ENCODE assay signal across 15 cellular contexts in the genomic region with DNA sequence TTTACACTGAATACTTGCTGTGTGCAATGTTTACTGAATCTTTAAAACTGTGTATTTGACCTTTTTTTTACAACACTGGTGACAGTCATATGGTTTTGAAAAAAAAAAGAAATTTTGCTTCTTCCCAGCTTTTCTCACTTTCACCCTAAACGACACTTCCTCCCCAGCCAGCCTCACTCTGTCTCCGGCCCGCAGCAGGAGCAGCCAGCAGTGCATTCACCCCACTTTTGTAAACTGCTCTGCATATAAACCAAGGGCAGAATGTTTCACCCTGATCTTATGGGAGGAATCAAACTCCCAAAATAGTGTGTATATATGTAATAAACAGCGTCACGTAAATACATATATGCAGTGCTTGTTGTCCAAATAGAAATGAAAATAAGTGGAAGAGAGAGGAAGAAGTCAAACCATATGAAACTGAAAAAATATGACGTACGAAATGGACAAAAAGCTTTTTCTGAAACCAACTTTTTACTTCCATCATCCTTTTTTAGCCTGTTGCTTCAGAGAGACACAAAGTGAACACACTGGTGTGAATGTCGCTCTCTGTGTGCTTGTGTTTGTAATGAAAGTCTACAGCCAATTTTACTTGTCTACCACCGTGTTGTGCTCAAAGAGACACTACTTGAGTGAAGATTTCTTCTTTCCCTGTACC. TPM values are rescaled to one million over a fixed set of nuclear protein-coding genes. Genes with fewer than 3 reads are reported as not detected.
DNase-seq lines count a peak whose midpoint lies in the region; ATAC-seq and TF ChIP-seq lines count a peak whose summit lies in the region.
"Had no signal": no experiment of that assay in that cellular context is flagged by ENCODE, and none has a peak within 500 bp of the region (broad histone marks: within the 10 kb centered on the region; RNA-seq: fewer than 3 reads in every experiment).

No MANE protein-coding gene starts in this region.

- no peak overlapping the region for H3K4me2 ChIP-seq in HCT116 (ENCODE audit: low read length)
- H3K4me2 ChIP-seq: SK-N-SH had no signal

- no peak for TF ChIP-seq RAD21 in HCT116 (IDR thresholded peaks at IDR 0.05; ENCODE audit: low read depth)

- H3K27ac ChIP-seq in HCT116 (ENCODE audit: low read depth, low read length) (no peak overlapping the region), sigmoid colon (peak overlapping the region in 3 of 4 donors; percentile 15 to 69 (median 49)), caudate nucleus (ENCODE audit: low read depth, low read length) (no peak overlapping the region)
- H3K27ac ChIP-seq: gastroesophageal sphincter, thyroid gland had no signal

- 75 to 83% methylated on average over 9 of the region's 9 CpGs for WGBS in sigmoid colon, 2 donors

- no peaks in the 10 kb centered on the region for H3K27me3 ChIP-seq in HCT116 (ENCODE audit: insufficient read depth, low read length)
- H3K27me3 ChIP-seq in sigmoid colon = no peaks in the 10 kb centered on the region
- H3K27me3 ChIP-seq: dorsolateral prefrontal cortex, gastroesophageal sphincter, thyroid gland had no signal

- CTCF ChIA-PET in HCT116 (lab: Charles Lee) = no interaction called here

- TF ChIP-seq EP300 in sigmoid colon (IDR thresholded peaks at IDR 0.05) = no peak

- H3K4me1 ChIP-seq in HCT116 (ENCODE audit: control insufficient read depth in 1 of 2, insufficient read depth in 2 of 2, low read length in 2 of 2) (no peaks in the 10 kb centered on the region), sigmoid colon (peaks cover 0 to 36% (median 13%) of the 10 kb centered on the region in 4 donors)

- H3K79me2 ChIP-seq in HCT116 (ENCODE audit: insufficient read depth, low read length) = 0 out of 2 replicates have a peak, but pooled peaks cover 5% of the 10 kb centered on the region

- DNase-seq in HCT116 (ENCODE audit: low read depth, low spot score) (no peak), MV-4-11 (lab: John Stamatoyannopoulos, UW) (peak; percentile 66), sigmoid colon (no peak), DMS114 treated with DMSO at 0.1 percent for 48 hours (lab: John Stamatoyannopoulos, UW; ENCODE audit: unreplicated experiment) (no peak), DMS153 treated with DMSO at 0.1 percent for 48 hours (lab: John Stamatoyannopoulos, UW; ENCODE audit: unreplicated experiment) (no peak), caudate nucleus (lab: John Stamatoyannopoulos, UW) (no peak)
- DNase-seq: activated CD4-positive, alpha-beta T cell treated with anti-CD3 and anti-CD28 coated beads for 48 hours; COR-L47; dorsolateral prefrontal cortex; left colon; posterior cingulate gyrus; SK-N-SH; thyroid gland had no signal

- H2AFZ ChIP-seq in HCT116 (ENCODE audit: low read depth, low read length, poor library complexity, severe bottlenecking) = no peak overlapping the region

- POLR2A ChIA-PET in HCT116 (lab: Charles Lee) = no interaction called here

- no peak for TF ChIP-seq POLR2A in HCT116 (IDR thresholded peaks at IDR 0.05; ENCODE audit: borderline replicate concordance, extremely low read depth, insufficient read depth, insufficient read length)
- TF ChIP-seq POLR2A in sigmoid colon (IDR thresholded peaks at IDR 0.05) = no peak

- peaks cover 6 to 12% of the 10 kb centered on the region in 2 experiments; a peak in 1 of 4 replicates for H3K36me3 ChIP-seq in HCT116 (ENCODE audit: control insufficient read depth in 1 of 2, insufficient read depth in 2 of 2, low read length in 2 of 2)
- peaks cover 19 to 32% (median 21%) of the 10 kb centered on the region in 4 donors for H3K36me3 ChIP-seq in sigmoid colon

- H3K9me3 ChIP-seq in HCT116 (ENCODE audit: control insufficient read depth in 1 of 2, insufficient read depth in 1 of 2, low read depth in 1 of 2, low read length in 2 of 2) = no peaks in the 10 kb centered on the region
- no peaks in the 10 kb centered on the region for H3K9me3 ChIP-seq in sigmoid colon
- H3K9me3 ChIP-seq: gastroesophageal sphincter, SK-N-SH, thyroid gland had no signal

- peak; percentile 48 for ATAC-seq in GM18909 (IDR thresholded peaks at IDR 0.05; ENCODE audit: poor library complexity, unreplicated experiment)
- ATAC-seq in HCT116 = no peak
- ATAC-seq: gastroesophageal sphincter, left colon had no signal

- TSS peak; percentile 28 for BruUV-seq in HCT116 (replicated peaks; lab: Mats Ljungman, UMichigan)

- RAD21 ChIA-PET in HCT116 (lab: Charles Lee; ENCODE audit: low non-redundant PET in 1 of 2, low total read pairs in 2 of 2, uncharacterized antibody in 2 of 2, unreplicated experiment in 2 of 2) = no interaction called here

- no peak overlapping the region for H3K9ac ChIP-seq in HCT116 (ENCODE audit: low read length)
- H3K9ac ChIP-seq: SK-N-SH had no signal

- TF ChIP-seq CTCF in HCT116 (IDR thresholded peaks at IDR 0.05 in 2 of 3, conservative IDR thresholded peaks at IDR 0.05 in 1 of 3; ENCODE audit: borderline replicate concordance in 1 of 3, insufficient read depth in 1 of 3, low read depth in 2 of 3, low read length in 2 of 3) (no peak), sigmoid colon (IDR thresholded peaks at IDR 0.05) (no peak)

- H4K20me1 ChIP-seq in HCT116 (ENCODE audit: insufficient read depth) = no peaks in the 10 kb centered on the region

- no peaks in the 10 kb centered on the region for H3K9me2 ChIP-seq in HCT116 (ENCODE audit: insufficient read depth)
- H3K9me2 ChIP-seq: SK-N-SH had no signal

- intact Hi-C loops in HCT116 (cut with micrococcal nuclease) (no loop called here), sigmoid colon (cut with DNase I) (no loop called here)

- H3K4me3 ChIP-seq in HCT116 (replicated peaks in 1 of 2; ENCODE audit: low read depth in 1 of 2, low read length in 2 of 2) (no peak overlapping the region), sigmoid colon (peak overlapping the region in 1 of 4 donors; percentile 27)
- H3K4me3 ChIP-seq: gastroesophageal sphincter, thyroid gland had no signal

TF ChIP-seq in HCT116, 20 proteins besides CTCF, POLR2A, EP300 and RAD21:
- TF ChIP-seq, protein P1, sequence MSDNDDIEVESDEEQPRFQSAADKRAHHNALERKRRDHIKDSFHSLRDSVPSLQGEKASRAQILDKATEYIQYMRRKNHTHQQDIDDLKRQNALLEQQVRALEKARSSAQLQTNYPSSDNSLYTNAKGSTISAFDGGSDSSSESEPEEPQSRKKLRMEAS (IDR thresholded peaks at IDR 0.05) = no peak
- TF ChIP-seq ZNF274 (IDR thresholded peaks at IDR 0.05; ENCODE audit: low read depth, low read length) (no peak), SP1 (IDR thresholded peaks at IDR 0.05; ENCODE audit: low read depth) (no peak), POLR2AphosphoS5 (IDR thresholded peaks at IDR 0.05; ENCODE audit: low read depth, low read length) (no peak), JUND (IDR thresholded peaks at IDR 0.05) (no peak), TCF7L2 (IDR thresholded peaks at IDR 0.05; ENCODE audit: borderline replicate concordance, extremely low read depth, insufficient read depth, insufficient read length) (no peak), ELF1 (IDR thresholded peaks at IDR 0.05; ENCODE audit: borderline replicate concordance, low read depth) (no peak), CBX3 (IDR thresholded peaks at IDR 0.05; ENCODE audit: low read depth) (no peak)
- TF ChIP-seq, protein P2, sequence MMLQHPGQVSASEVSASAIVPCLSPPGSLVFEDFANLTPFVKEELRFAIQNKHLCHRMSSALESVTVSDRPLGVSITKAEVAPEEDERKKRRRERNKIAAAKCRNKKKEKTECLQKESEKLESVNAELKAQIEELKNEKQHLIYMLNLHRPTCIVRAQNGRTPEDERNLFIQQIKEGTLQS (IDR thresholded peaks at IDR 0.05) = no peak

RNA-seq across cellular contexts. Expression of a gene that starts 54.2 kb away (rescaled TPM):
- total RNA-seq in HCT116 (2021; ENCODE audit: unreplicated experiment) (17.7 TPM), sigmoid colon (10 to 100 TPM; 14.4 to 23.5 (median 16.8) TPM)
- polyA plus RNA-seq in HCT116 (2012) = 9.1 and 12.0 TPM in 2 replicates
- 1 to 10 TPM; 4.4 to 9.2 (median 4.8) TPM for polyA plus RNA-seq in sigmoid colon

Comparison
In these comparisons a context has a peak if more than half of its experiments do, and no peak if none do; other contexts are left out.
1. H3K27ac ChIP-seq: peak in sigmoid colon (3 of 4); none in HCT116 (single experiment) and caudate nucleus (single experiment).